In the genomic region with DNA sequence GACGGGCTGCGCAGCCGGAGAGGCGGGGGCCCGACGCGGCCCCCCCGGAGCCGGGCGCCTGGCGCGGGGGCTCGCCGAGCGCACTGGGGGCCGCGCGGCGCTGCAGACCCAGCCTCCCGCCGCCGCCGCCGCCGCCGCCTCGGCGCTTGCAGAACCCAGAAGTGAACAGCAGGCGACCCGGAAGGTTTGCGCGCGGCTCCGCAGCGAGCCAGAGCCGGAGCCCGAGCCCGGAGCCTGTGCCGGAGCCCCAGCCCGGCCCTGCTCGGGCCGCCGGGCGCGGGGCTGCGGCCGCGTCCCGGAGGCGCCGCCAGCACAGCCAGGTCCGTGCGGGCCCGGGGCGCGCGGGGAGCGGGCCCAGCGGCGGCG, we compare ENCODE assay signal across 8 cellular contexts. TPM values are rescaled to one million over a fixed set of nuclear protein-coding genes. Genes with fewer than 3 reads are reported as not detected.
DNase-seq lines count a peak whose midpoint lies in the region; ATAC-seq lines count a peak whose summit lies in the region.

ZNF362 (plus strand) TSS at position 158 of the 366 bp plus-strand sequence. CDS start 14,083 bp downstream, outside the sequence.

- H3K4me1 ChIP-seq in CD8-positive, alpha-beta memory T cell (ENCODE audit: insufficient read depth, low read length): peaks cover 38% of the 10 kb centered on the region

- peak within 1 kb of the TSS; percentile 98 to 100 (median 99) for H3K4me3 Mint-ChIP-seq in CD8-positive, alpha-beta memory T cell

- H3K9me3 ChIP-seq in CD8-positive, alpha-beta memory T cell (ENCODE audit: low read length): no peaks in the 10 kb centered on the region

- peak; percentile 48 to 78 (median 56) for DNase-seq in CD8-positive, alpha-beta memory T cell
- peak; percentile 43 for DNase-seq in NCI-H2171 (lab: John Stamatoyannopoulos, UW)
- peak; percentile 80 for DNase-seq in activated CD4-positive, alpha-beta T cell treated with anti-CD3 and anti-CD28 coated beads for 48 hours
- peak; percentile 5 for DNase-seq in kidney glomerular epithelial cell (lab: John Stamatoyannopoulos, UW)
- peak; percentile 47 to 53 for DNase-seq in stimulated activated CD4-positive, alpha-beta T cell treated with anti-CD3 and anti-CD28 coated beads, Interleukin-15, amount 100 ng/mL, for 48 hours (ENCODE audit: low read depth in 2 of 2)

- peak within 1 kb of the TSS; percentile 67 for H3K4me3 ChIP-seq in CD8-positive, alpha-beta memory T cell (ENCODE audit: low read length)

- no peaks in the 10 kb centered on the region for H3K9me3 Mint-ChIP-seq in CD8-positive, alpha-beta memory T cell

- H3K27me3 Mint-ChIP-seq in CD8-positive, alpha-beta memory T cell: no peaks in the 10 kb centered on the region

- H3K27ac Mint-ChIP-seq in CD8-positive, alpha-beta memory T cell: peak within 1 kb of the TSS; percentile 68 to 97 (median 95)

- peak within 1 kb of the TSS; percentile 26 for H3K27ac ChIP-seq in CD8-positive, alpha-beta memory T cell (ENCODE audit: low read depth, low read length)
- H3K27ac ChIP-seq in cingulate gyrus (ENCODE audit: low read depth, low read length): peak within 1 kb of the TSS; percentile 88

- POLR2A ChIA-PET in CD8-positive, alpha-beta memory T cell (lab: Charles Lee): no interaction called here

- H3K36me3 Mint-ChIP-seq in CD8-positive, alpha-beta memory T cell: peaks cover 0 to 6% (median 0%) of the 10 kb centered on the region in 3 donors

- peaks cover 32 to 42% (median 39%) of the 10 kb centered on the region in 3 donors for H3K4me1 Mint-ChIP-seq in CD8-positive, alpha-beta memory T cell

- ATAC-seq in GM21515 (IDR thresholded peaks at IDR 0.05; ENCODE audit: unreplicated experiment): peak; percentile 47
- ATAC-seq in HG03025 (IDR thresholded peaks at IDR 0.05; ENCODE audit: low FRiP score, unreplicated experiment): no peak

- H3K27me3 ChIP-seq in CD8-positive, alpha-beta memory T cell (ENCODE audit: insufficient read depth, low read length, poor library complexity, severe bottlenecking): no peaks in the 10 kb centered on the region

- H3K36me3 ChIP-seq in CD8-positive, alpha-beta memory T cell (ENCODE audit: insufficient read depth, low read length): no peaks in the 10 kb centered on the region

- CTCF ChIA-PET in CD8-positive, alpha-beta memory T cell (lab: Charles Lee): no interaction called here

RNA-seq across cellular contexts. Expression of gene ZNF362, which starts in this region (rescaled TPM):
- total RNA-seq in CD8-positive, alpha-beta memory T cell: 1 to 10 TPM; 8.5 to 9.9 TPM
- 26.4 TPM for polyA plus RNA-seq in CD8-positive, alpha-beta memory T cell

Comparison
In these comparisons a context has a peak if more than half of its experiments do, and no peak if none do; other contexts are left out.
1. DNase-seq: peak in every context shown above with its lines; median percentile 80 in activated CD4-positive, alpha-beta T cell treated with anti-CD3 and anti-CD28 coated beads for 48 hours; 56 in CD8-positive, alpha-beta memory T cell; 50 in stimulated activated CD4-positive, alpha-beta T cell treated with anti-CD3 and anti-CD28 coated beads, Interleukin-15, amount 100 ng/mL, for 48 hours; 43 in NCI-H2171; 5 in kidney glomerular epithelial cell.